ENCODE assay signal across 1 cellular context in genomic region chr5:139849501-139849900, GRCh38.
TF ChIP-seq lines count a peak whose summit lies in the region.

No MANE protein-coding gene starts in this region.

TF ChIP-seq in GM23338, 12 proteins besides CTCF, POLR2A, EP300 and RAD21 (continued from another document):
- TF ChIP-seq ZNF462 (CRISPR knock-in tag; IDR thresholded peaks at IDR 0.05) (no peak), ZNF114 (CRISPR knock-in tag; IDR thresholded peaks at IDR 0.05) (no peak), POLR2AphosphoS5 (IDR thresholded peaks at IDR 0.05; ENCODE audit: low read depth) (no peak)
TF ChIP-seq in GM23338: peak in this region for 0.
